23 cellular contexts compared by ENCODE assay signal in the genomic region with DNA sequence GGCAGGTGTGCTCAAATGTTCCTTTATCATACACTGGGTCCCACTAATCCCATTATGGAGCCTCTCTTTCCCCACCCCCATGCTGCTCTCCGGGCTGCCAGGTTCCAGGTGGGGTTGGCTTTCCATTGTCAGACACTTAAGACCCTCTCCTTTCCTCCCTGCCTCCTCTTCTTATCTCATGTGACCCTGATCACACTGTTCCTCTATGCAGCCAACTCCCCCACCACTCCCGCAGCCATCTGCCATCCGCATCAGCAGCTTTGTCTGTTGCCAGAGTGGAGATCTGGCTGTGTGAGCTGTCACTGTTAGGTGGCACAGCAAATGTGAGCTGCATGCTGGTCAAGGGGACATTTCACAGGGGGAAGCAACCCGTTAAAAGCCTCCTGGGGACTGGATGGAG.
A peak's percentile ranks its signal among the peaks of the same experiment; 100 is the strongest.
DNase-seq lines count a peak whose midpoint lies in the region; TF ChIP-seq lines count a peak whose summit lies in the region.
"Had no signal": no experiment of that assay in that cellular context is flagged by ENCODE, and none has a peak within 500 bp of the region (broad histone marks: within the 10 kb centered on the region; RNA-seq: fewer than 3 reads in every experiment).

No MANE protein-coding gene starts in this region.

- H3K27me3 ChIP-seq in endodermal cell (ENCODE audit: control insufficient read depth, insufficient read depth, low read length, poor library complexity, severe bottlenecking), result no peaks in the 10 kb centered on the region

- H3K4me3 ChIP-seq in endodermal cell (ENCODE audit: low read length) (peak overlapping the region; percentile 10), coronary artery (no peak overlapping the region)
- H3K4me3 ChIP-seq: GM23248, thoracic aorta had no signal

- DNase-seq in DMS 273 treated with DMSO at 0.1 percent for 48 hours (lab: John Stamatoyannopoulos, UW) (peak; percentile 33), NCI-H345 (lab: John Stamatoyannopoulos, UW) (peak; percentile 51), endodermal cell (peak; percentile 74), posterior cingulate gyrus (peak in 7 of 10 donors; percentile 33 to 92 (median 50)), activated T-cell treated with anti-CD3 and anti-CD28 coated beads for 4 hours (no peak), coronary artery (ENCODE audit: low spot score) (no peak)
- DNase-seq in effector CD8-positive, alpha-beta T cell (lab: John Stamatoyannopoulos, UW), result no peak
- DNase-seq: CD8-positive, alpha-beta T cell; GM23248; HFFc6; kidney glomerular epithelial cell; mammary epithelial cell; NCI-H2107; NCI-H69; small intestine; stimulated activated CD4-positive, alpha-beta T cell treated with anti-CD3 and anti-CD28 coated beads, Interleukin-2, amount 100 ng/mL, for 24 hours; SW 1271; T1000 had no signal

- H3K27ac ChIP-seq in endodermal cell (ENCODE audit: low read depth, low read length), result no peak overlapping the region
- no peak overlapping the region for H3K27ac ChIP-seq in coronary artery
- H3K27ac ChIP-seq: GM23248, thoracic aorta had no signal

- TF ChIP-seq CTCF in endodermal cell (conservative IDR thresholded peaks at IDR 0.05), result no peak
- TF ChIP-seq CTCF in coronary artery (IDR thresholded peaks at IDR 0.05), result no peak

- intact Hi-C loops in posterior cingulate gyrus (cut with DNase I), result no loop called here

- H3K9me3 ChIP-seq in endodermal cell (ENCODE audit: control insufficient read depth, low read length), result no peaks in the 10 kb centered on the region
- H3K9me3 ChIP-seq: thoracic aorta had no signal

- no peaks in the 10 kb centered on the region for H3K36me3 Mint-ChIP-seq in endodermal cell (ENCODE audit: low read depth)
- H3K36me3 Mint-ChIP-seq: activated naive CD4-positive, alpha-beta T cell treated with anti-CD3 and anti-CD28 coated beads, Interleukin-2, amount 50 U/mL, for 24 hours; CD8-positive, alpha-beta T cell; IgD-negative memory B cell; stimulated activated memory B cell treated with anti-CD40 and anti-IgM and Interleukin-4, amounts not matched to agents 10 μg/mL and 1 μg/mL and 100 μg/mL, for 72 hours; WTC11 had no signal

- peak overlapping the region; percentile 12 for H3K4me3 Mint-ChIP-seq in endodermal cell
- H3K4me3 Mint-ChIP-seq: activated naive CD4-positive, alpha-beta T cell treated with anti-CD3 and anti-CD28 coated beads, Interleukin-2, amount 50 U/mL, for 24 hours; CD8-positive, alpha-beta T cell; HFFc6; IgD-negative memory B cell; stimulated activated memory B cell treated with anti-CD40 and anti-IgM and Interleukin-4, amounts not matched to agents 10 μg/mL and 1 μg/mL and 100 μg/mL, for 72 hours; WTC11 had no signal

- peak overlapping the region; percentile 21 for H3K9ac ChIP-seq in endodermal cell (ENCODE audit: extremely low read depth, low read length, poor library complexity, severe bottlenecking)
- H3K9ac ChIP-seq: GM23248 had no signal

- peaks cover 2% of the 10 kb centered on the region for H3K27me3 Mint-ChIP-seq in endodermal cell (ENCODE audit: insufficient read depth)

- peaks cover 40% of the 10 kb centered on the region for H3K4me1 Mint-ChIP-seq in endodermal cell
- H3K4me1 Mint-ChIP-seq: activated naive CD4-positive, alpha-beta T cell treated with anti-CD3 and anti-CD28 coated beads, Interleukin-2, amount 50 U/mL, for 24 hours had no signal

- no peaks in the 10 kb centered on the region for H3K9me3 Mint-ChIP-seq in endodermal cell
- H3K9me3 Mint-ChIP-seq: activated naive CD4-positive, alpha-beta T cell treated with anti-CD3 and anti-CD28 coated beads, Interleukin-2, amount 50 U/mL, for 24 hours; CD8-positive, alpha-beta T cell; HFFc6; IgD-negative memory B cell; stimulated activated memory B cell treated with anti-CD40 and anti-IgM and Interleukin-4, amounts not matched to agents 10 μg/mL and 1 μg/mL and 100 μg/mL, for 72 hours; WTC11 had no signal

- no peaks in the 10 kb centered on the region for H3K36me3 ChIP-seq in endodermal cell (ENCODE audit: control insufficient read depth, insufficient read depth, low read length)
- H3K36me3 ChIP-seq: thoracic aorta had no signal

- 42 to 100% methylated on average over 1 to 4 of the region's 4 CpGs for WGBS in endodermal cell (ENCODE audit: insufficient coverage in 1 of 2, insufficient read length in 1 of 2), 2 experiments

- H3K27ac Mint-ChIP-seq in endodermal cell, result peak overlapping the region; percentile 90
- H3K27ac Mint-ChIP-seq: activated naive CD4-positive, alpha-beta T cell treated with anti-CD3 and anti-CD28 coated beads, Interleukin-2, amount 50 U/mL, for 24 hours; CD8-positive, alpha-beta T cell; HFFc6; IgD-negative memory B cell; stimulated activated memory B cell treated with anti-CD40 and anti-IgM and Interleukin-4, amounts not matched to agents 10 μg/mL and 1 μg/mL and 100 μg/mL, for 72 hours; WTC11 had no signal

- H3K4me1 ChIP-seq in endodermal cell (ENCODE audit: control insufficient read depth, insufficient read depth, low read length), result peaks cover 13% of the 10 kb centered on the region

Comparison
In these comparisons a context has a peak if more than half of its experiments do, and no peak if none do; other contexts are left out.
1. DNase-seq: peak in DMS 273 treated with DMSO at 0.1 percent for 48 hours (single experiment), NCI-H345 (single experiment), endodermal cell (single experiment) and posterior cingulate gyrus (7 of 10); none in effector CD8-positive, alpha-beta T cell (single experiment), activated T-cell treated with anti-CD3 and anti-CD28 coated beads for 4 hours (single experiment) and coronary artery (single experiment).